8 cellular contexts compared by ENCODE assay signal in the genomic region with DNA sequence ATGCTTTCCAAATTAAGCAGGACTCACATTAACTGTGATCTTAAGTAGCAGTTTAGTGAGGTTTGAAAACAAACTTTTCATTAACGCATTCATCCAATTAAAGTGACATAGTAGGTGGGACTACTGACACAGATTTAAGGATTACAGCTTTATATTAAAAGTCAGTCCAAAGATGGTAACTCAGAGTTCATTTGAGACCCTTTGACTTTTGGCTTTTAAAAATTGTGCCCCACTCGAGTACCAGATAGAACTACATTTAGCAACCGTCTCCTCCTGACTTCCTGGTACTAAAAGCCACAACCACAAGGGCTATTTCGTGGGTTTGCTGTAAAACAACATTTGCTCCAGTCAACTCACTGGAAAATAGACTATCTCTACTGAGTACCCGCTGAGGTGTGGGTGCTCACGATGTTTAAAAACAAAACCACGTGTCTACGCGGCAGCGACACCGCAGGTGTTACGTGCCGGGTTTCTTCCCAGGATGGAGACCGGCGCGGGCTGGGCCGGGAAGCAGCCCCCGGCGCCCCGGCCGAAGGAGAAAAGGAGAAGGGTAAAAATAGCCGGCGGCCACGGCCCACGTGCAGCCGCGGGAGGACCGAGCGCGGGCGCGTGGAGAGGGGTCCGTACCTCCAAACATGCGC.
DNase-seq lines count a peak whose midpoint lies in the region; ATAC-seq, FAIRE-seq and TF ChIP-seq lines count a peak whose summit lies in the region.
"Not testable (repeated sequence)": the region's sequence is repeated elsewhere in the genome, so short reads cannot be mapped to it uniquely, and the experiment has no call there.

No MANE protein-coding gene starts in this region.

- peak overlapping the region; percentile 56 for H3K9ac ChIP-seq in keratinocyte (ENCODE audit: control insufficient read depth, extremely low read depth, insufficient read depth, low read length)

- not testable (repeated sequence) for H3K27me3 Mint-ChIP-seq in progenitor cell of endocrine pancreas

- H2AFZ ChIP-seq in keratinocyte (ENCODE audit: control insufficient read depth, low read length), result peak overlapping the region; percentile 84

- not testable (repeated sequence) for H3K4me1 ChIP-seq in keratinocyte (ENCODE audit: control insufficient read depth, extremely low read depth, insufficient read depth, low read length)

- H3K27me3 ChIP-seq in WERI-Rb-1 (ENCODE audit: insufficient read depth, low read depth, severe bottlenecking); dorsolateral prefrontal cortex; keratinocyte (ENCODE audit: control insufficient read depth, extremely low read depth, insufficient read depth, low read length): not testable (repeated sequence)

- H3K4me1 Mint-ChIP-seq in progenitor cell of endocrine pancreas (ENCODE audit: low read depth), result not testable (repeated sequence)

- H3K36me3 Mint-ChIP-seq in progenitor cell of endocrine pancreas (ENCODE audit: insufficient read depth), result not testable (repeated sequence)

- TF ChIP-seq CTCF in AG04449 (IDR thresholded peaks at IDR 0.05; ENCODE audit: insufficient read depth, low read length, missing control alignments); NB4 (IDR thresholded peaks at IDR 0.05; ENCODE audit: low read depth, low read length); WERI-Rb-1 (IDR thresholded peaks at IDR 0.05; ENCODE audit: low read depth, low read length); dorsolateral prefrontal cortex (IDR thresholded peaks at IDR 0.05 in 54 of 56, conservative IDR thresholded peaks at IDR 0.05 in 2 of 56; ENCODE audit: low read depth in 1 of 56, partially characterized antibody in 56 of 56); keratinocyte (optimal IDR thresholded peaks at IDR 0.05 in 1 of 3, IDR thresholded peaks at IDR 0.05 in 1 of 3, conservative IDR thresholded peaks at IDR 0.05 in 1 of 3; ENCODE audit: extremely low read depth in 1 of 3, insufficient read depth in 2 of 3, low read length in 3 of 3); progenitor cell of endocrine pancreas (IDR thresholded peaks at IDR 0.05; ENCODE audit: unreplicated experiment): not testable (repeated sequence)

- dilution Hi-C loops in keratinocyte (cut with MboI; ENCODE audit: extremely low pct_ligation_motif_present, low sequenced_read_pairs), result not testable (repeated sequence)

- peak; percentile 21 for ATAC-seq in GM19025 (IDR thresholded peaks at IDR 0.05; ENCODE audit: low read depth, unreplicated experiment)
- peak; percentile 34 for ATAC-seq in HG02884 (IDR thresholded peaks at IDR 0.05; ENCODE audit: unreplicated experiment)

- FAIRE-seq in keratinocyte (lab: Jason Lieb, UNC), result peak; percentile 46

- peak overlapping the region; percentile 89 for H3K4me3 Mint-ChIP-seq in progenitor cell of endocrine pancreas (ENCODE audit: low read depth)

- H3K27ac ChIP-seq in WERI-Rb-1, result peak overlapping the region; percentile 82
- peak overlapping the region in 53 of 59 donors; percentile 58 to 98 (median 92) for H3K27ac ChIP-seq in dorsolateral prefrontal cortex
- H3K27ac ChIP-seq in keratinocyte (ENCODE audit: control insufficient read depth, insufficient read depth, low read length), result not testable (repeated sequence)

- TF ChIP-seq POLR2A in NB4 (IDR thresholded peaks at IDR 0.05; ENCODE audit: extremely low read depth, insufficient read length), result not testable (repeated sequence)

- intact Hi-C loops in dorsolateral prefrontal cortex (cut with DNase I), result not testable (repeated sequence)

- CTCF ChIA-PET in AG04449 (lab: Yijun Ruan, JAX), result not testable (repeated sequence)

- H3K79me2 ChIP-seq in keratinocyte (ENCODE audit: control insufficient read depth, insufficient read depth, low read length), result not testable (repeated sequence)

- not testable (repeated sequence) for H4K20me1 ChIP-seq in keratinocyte (ENCODE audit: control insufficient read depth, extremely low read depth, insufficient read depth, low read length)

- POLR2A ChIA-PET in AG04449 (lab: Yijun Ruan, JAX), result not testable (repeated sequence)

- peak overlapping the region; percentile 56 for H3K4me2 ChIP-seq in keratinocyte (ENCODE audit: control insufficient read depth, extremely low read depth, insufficient read depth, low read depth, low read length)

- H3K9me3 ChIP-seq in WERI-Rb-1 (ENCODE audit: severe bottlenecking); keratinocyte (ENCODE audit: control insufficient read depth, low read depth, low read length): not testable (repeated sequence)

- H3K4me3 ChIP-seq in AG04449 (ENCODE audit: low read depth, low read length), result peak overlapping the region; percentile 69
- H3K4me3 ChIP-seq in NB4 (ENCODE audit: low read depth, low read length), result peak overlapping the region; percentile 65
- H3K4me3 ChIP-seq in WERI-Rb-1 (ENCODE audit: low read depth, low read length), result peak overlapping the region; percentile 68
- peak overlapping the region; percentile 38 to 91 (median 78) for H3K4me3 ChIP-seq in dorsolateral prefrontal cortex
- peak overlapping the region; percentile 56 to 68 (median 59) for H3K4me3 ChIP-seq in keratinocyte (ENCODE audit: control insufficient read depth in 2 of 3, extremely low read depth in 1 of 3, insufficient read depth in 2 of 3, low read depth in 1 of 3, low read length in 3 of 3)

- DNase-seq in AG04449 (ENCODE audit: low read depth, low spot score); WERI-Rb-1; dorsolateral prefrontal cortex; keratinocyte (ENCODE audit: low read depth, low spot score); progenitor cell of endocrine pancreas (ENCODE audit: low spot score, unreplicated experiment): not testable (repeated sequence)
- peak; percentile 62 for DNase-seq in NB4 (ENCODE audit: low read depth)

- H3K9me3 Mint-ChIP-seq in progenitor cell of endocrine pancreas (ENCODE audit: low read depth), result not testable (repeated sequence)

- peak overlapping the region; percentile 92 for H3K27ac Mint-ChIP-seq in progenitor cell of endocrine pancreas

- not testable (repeated sequence) for H3K36me3 ChIP-seq in WERI-Rb-1; keratinocyte (ENCODE audit: control insufficient read depth in 2 of 2, extremely low read depth in 1 of 2, insufficient read depth in 2 of 2, low read length in 2 of 2)

- H3K9me1 ChIP-seq in keratinocyte (ENCODE audit: control insufficient read depth, extremely low read depth, insufficient read depth, low read length), result not testable (repeated sequence)
